In the genomic region with DNA sequence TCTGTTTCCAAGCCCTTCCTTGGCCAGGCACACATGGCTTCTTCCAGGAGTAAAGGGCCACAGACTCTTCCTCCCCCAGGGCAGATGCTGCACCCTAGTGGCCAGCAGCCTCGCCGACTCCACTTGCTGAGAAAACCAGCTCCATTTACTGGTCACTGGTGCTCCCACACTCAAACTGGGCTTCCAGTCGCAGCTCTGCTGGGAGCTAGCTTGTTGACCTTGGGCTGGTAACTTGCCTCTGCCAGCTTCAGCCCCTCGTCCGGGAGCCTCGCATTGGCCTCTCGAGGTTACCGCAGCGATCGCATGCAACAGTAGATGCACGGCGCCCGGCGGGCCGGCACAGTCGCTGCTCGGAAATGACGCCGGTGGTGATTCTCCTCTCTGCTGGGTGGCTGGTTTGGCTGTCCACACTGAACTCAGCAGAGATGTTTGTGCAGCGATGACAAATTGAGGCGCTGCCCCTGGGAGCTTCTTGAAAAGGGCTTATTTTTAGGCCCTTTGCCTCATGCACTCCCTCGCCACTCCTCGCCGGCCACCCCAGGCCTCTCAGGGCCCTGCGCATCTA, we compare ENCODE assay signal across 8 cellular contexts.
DNase-seq lines count a peak whose midpoint lies in the region; TF ChIP-seq lines count a peak whose summit lies in the region.

No MANE protein-coding gene starts in this region.

- no peak overlapping the region for H3K4me3 Mint-ChIP-seq in CD14-positive monocyte

- peak overlapping the region in 3 of 7 donors; percentile 21 to 53 (median 41) for H3K27ac Mint-ChIP-seq in CD14-positive monocyte

- H3K9me3 Mint-ChIP-seq in CD14-positive monocyte = no peaks in the 10 kb centered on the region

- TF ChIP-seq CTCF in CD14-positive monocyte (IDR thresholded peaks at IDR 0.05) (peak; percentile 58), astrocyte of the spinal cord (IDR thresholded peaks at IDR 0.05; ENCODE audit: low read depth, low read length) (peak; percentile 82)

- H3K27me3 Mint-ChIP-seq in CD14-positive monocyte (ENCODE audit: low read depth in 3 of 3) = no peaks in the 10 kb centered on the region

- H3K4me1 Mint-ChIP-seq in CD14-positive monocyte = no peaks in the 10 kb centered on the region

- no peak overlapping the region for H3K4me3 ChIP-seq in astrocyte of the spinal cord (ENCODE audit: low read depth, low read length)

- in situ Hi-C loops in astrocyte of the spinal cord (cut with HindIII; ENCODE audit: low sequenced_read_pairs) = no loop called here

- peaks cover 92 to 100% of the 10 kb centered on the region in 2 donors for H3K36me3 Mint-ChIP-seq in CD14-positive monocyte

- intact Hi-C loops in CD14-positive monocyte (cut with micrococcal nuclease) = no loop called here

- DNase-seq in CD14-positive monocyte (ENCODE audit: low spot score) (peak; percentile 61), GM19240 (ENCODE audit: insufficient read length, low spot score) (peak; percentile 48), SK-N-DZ (ENCODE audit: low spot score) (peak; percentile 43), astrocyte of the spinal cord (ENCODE audit: low read depth, low spot score) (peak; percentile 67), kidney glomerular epithelial cell (lab: John Stamatoyannopoulos, UW) (peak; percentile 7), NCI-H1092 treated with DMSO at 0.1 percent for 48 hours (lab: John Stamatoyannopoulos, UW) (no peak), amniotic stem cell (lab: John Stamatoyannopoulos, UW) (no peak)
- peak; percentile 17 for DNase-seq in stimulated activated CD8-positive, alpha-beta memory T cell treated with anti-CD3 and anti-CD28 coated beads, Interleukin-15, amount 100 ng/mL, for 1 hour (ENCODE audit: low read depth)

Comparison
In these comparisons a context has a peak if more than half of its experiments do, and no peak if none do; other contexts are left out.
1. DNase-seq: peak in CD14-positive monocyte (single experiment), GM19240 (single experiment), SK-N-DZ (single experiment), astrocyte of the spinal cord (single experiment), kidney glomerular epithelial cell (single experiment) and stimulated activated CD8-positive, alpha-beta memory T cell treated with anti-CD3 and anti-CD28 coated beads, Interleukin-15, amount 100 ng/mL, for 1 hour (single experiment); none in NCI-H1092 treated with DMSO at 0.1 percent for 48 hours (single experiment) and amniotic stem cell (single experiment).